Comparison of ENCODE assay signal across 1 cellular context in the genomic region with DNA sequence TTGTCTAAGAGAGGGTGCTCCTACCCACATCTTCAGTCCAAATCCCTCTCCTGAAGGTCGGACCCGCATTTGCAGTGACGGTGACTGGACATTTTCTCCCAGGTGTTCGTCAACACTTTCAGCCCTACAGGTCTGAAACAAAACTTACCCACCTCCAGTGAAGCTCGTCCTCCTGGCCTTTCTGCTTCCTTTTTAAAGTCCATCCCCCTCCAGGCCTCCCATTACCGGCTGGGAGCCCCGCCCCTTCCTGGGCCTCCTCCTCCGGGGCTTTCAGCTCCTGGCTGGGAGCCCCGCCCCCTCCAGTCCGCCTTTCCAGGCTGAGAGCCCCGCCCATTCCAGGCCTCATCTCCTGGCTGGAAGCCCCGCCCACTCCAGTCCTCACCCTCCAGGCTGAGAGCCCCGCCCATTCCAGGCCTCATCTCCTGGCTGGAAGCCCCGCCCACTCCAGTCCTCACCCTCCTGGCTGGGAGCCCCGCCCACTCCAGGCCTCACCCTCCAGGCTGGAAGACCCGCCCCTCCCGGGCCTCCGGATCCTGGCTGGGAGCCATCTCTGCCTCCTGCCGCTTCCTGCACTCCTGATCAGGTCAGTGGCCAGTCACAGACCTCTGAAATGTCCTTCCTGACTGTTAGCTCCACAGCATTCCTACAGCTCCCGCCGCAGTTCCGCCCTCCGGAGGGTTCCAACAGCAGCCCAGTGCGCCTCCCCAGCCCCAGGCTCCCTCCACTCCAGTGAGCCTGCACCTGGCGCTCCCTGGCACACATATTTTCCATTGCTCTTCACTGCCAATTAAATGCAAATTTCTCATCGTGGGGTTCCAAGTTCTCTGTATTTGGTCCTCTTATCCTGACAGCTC.
A peak's percentile ranks its signal among the peaks of the same experiment; 100 is the strongest.
TF ChIP-seq lines count a peak whose summit lies in the region.

No MANE protein-coding gene starts in this region.

TF ChIP-seq in K562, 482 proteins besides CTCF, POLR2A, EP300 and RAD21 (continued from another document and continues in another):
- TF ChIP-seq, protein P1, sequence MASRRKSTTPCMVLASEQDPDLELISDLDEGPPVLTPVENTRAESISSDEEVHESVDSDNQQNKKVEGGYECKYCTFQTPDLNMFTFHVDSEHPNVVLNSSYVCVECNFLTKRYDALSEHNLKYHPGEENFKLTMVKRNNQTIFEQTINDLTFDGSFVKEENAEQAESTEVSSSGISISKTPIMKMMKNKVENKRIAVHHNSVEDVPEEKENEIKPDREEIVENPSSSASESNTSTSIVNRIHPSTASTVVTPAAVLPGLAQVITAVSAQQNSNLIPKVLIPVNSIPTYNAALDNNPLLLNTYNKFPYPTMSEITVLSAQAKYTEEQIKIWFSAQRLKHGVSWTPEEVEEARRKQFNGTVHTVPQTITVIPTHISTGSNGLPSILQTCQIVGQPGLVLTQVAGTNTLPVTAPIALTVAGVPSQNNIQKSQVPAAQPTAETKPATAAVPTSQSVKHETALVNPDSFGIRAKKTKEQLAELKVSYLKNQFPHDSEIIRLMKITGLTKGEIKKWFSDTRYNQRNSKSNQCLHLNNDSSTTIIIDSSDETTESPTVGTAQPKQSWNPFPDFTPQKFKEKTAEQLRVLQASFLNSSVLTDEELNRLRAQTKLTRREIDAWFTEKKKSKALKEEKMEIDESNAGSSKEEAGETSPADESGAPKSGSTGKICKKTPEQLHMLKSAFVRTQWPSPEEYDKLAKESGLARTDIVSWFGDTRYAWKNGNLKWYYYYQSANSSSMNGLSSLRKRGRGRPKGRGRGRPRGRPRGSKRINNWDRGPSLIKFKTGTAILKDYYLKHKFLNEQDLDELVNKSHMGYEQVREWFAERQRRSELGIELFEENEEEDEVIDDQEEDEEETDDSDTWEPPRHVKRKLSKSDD (conservative IDR thresholded peaks at IDR 0.05; ENCODE audit: low read length) = no peak
- TF ChIP-seq HDAC6 (IDR thresholded peaks at IDR 0.05; ENCODE audit: low read depth, low read length) (no peak), HNRNPUL1 (IDR thresholded peaks at IDR 0.05; ENCODE audit: low read length) (no peak), PTTG1 (tag; IDR thresholded peaks at IDR 0.05; ENCODE audit: low read depth) (no peak), PTBP1 (IDR thresholded peaks at IDR 0.05; ENCODE audit: low read depth, low read length) (no peak), ARHGAP35 (IDR thresholded peaks at IDR 0.05; ENCODE audit: partially characterized antibody) (no peak), ZNF146 (CRISPR knock-in tag; IDR thresholded peaks at IDR 0.05; ENCODE audit: unreplicated experiment) (no peak), NCOA2 (IDR thresholded peaks at IDR 0.05; ENCODE audit: partially characterized antibody in 2 of 2) (no peak), CC2D1A (IDR thresholded peaks at IDR 0.05) (no peak), ARID1B (IDR thresholded peaks at IDR 0.05) (peak; percentile 44), XRCC5 (IDR thresholded peaks at IDR 0.05; ENCODE audit: low read depth, low read length) (0 out of 2 replicates have a peak, but pooled peaks have one; percentile 8), MYBL2 (IDR thresholded peaks at IDR 0.05; ENCODE audit: low read depth) (no peak), MYBL2 (CRISPR knock-in tag; IDR thresholded peaks at IDR 0.05; ENCODE audit: borderline replicate concordance) (no peak), PHB (CRISPR knock-in tag; IDR thresholded peaks at IDR 0.05) (no peak), HMGN3 (IDR thresholded peaks at IDR 0.05; ENCODE audit: borderline replicate concordance, extremely low read depth, insufficient read length, low read depth, low read length) (peak; percentile 84), RFX5 (IDR thresholded peaks at IDR 0.05; ENCODE audit: low read depth, low read length) (no peak), ZNF384 (IDR thresholded peaks at IDR 0.05; ENCODE audit: low read depth, low read length) (no peak), CHD2 (IDR thresholded peaks at IDR 0.05; ENCODE audit: low read depth, low read length) (no peak; the same call in 1 of the 2 replicates), NR1H2 (CRISPR knock-in tag; IDR thresholded peaks at IDR 0.05) (no peak), RFX1 (IDR thresholded peaks at IDR 0.05) (no peak), NELFE (IDR thresholded peaks at IDR 0.05; ENCODE audit: insufficient read depth, insufficient read length) (no peak), CBFA2T2 (conservative IDR thresholded peaks at IDR 0.05) (no peak), FOS (IDR thresholded peaks at IDR 0.05; ENCODE audit: extremely low read depth, insufficient read length) (no peak), ZNF507 (tag; conservative IDR thresholded peaks at IDR 0.05) (no peak), SAFB2 (IDR thresholded peaks at IDR 0.05; ENCODE audit: borderline replicate concordance, low read depth, low read length, severe bottlenecking) (no peak), SLC30A9 (CRISPR knock-in tag; IDR thresholded peaks at IDR 0.05) (no peak), ELF4 (CRISPR knock-in tag; IDR thresholded peaks at IDR 0.05) (0 out of 2 replicates have a peak, but pooled peaks have one; percentile 3), HNRNPK (IDR thresholded peaks at IDR 0.05; ENCODE audit: low read depth, low read length, poor library complexity, severe bottlenecking) (no peak), KLF16 (IDR thresholded peaks at IDR 0.05) (no peak), ZZZ3 (IDR thresholded peaks at IDR 0.05) (no peak)
- TF ChIP-seq, protein P2, sequence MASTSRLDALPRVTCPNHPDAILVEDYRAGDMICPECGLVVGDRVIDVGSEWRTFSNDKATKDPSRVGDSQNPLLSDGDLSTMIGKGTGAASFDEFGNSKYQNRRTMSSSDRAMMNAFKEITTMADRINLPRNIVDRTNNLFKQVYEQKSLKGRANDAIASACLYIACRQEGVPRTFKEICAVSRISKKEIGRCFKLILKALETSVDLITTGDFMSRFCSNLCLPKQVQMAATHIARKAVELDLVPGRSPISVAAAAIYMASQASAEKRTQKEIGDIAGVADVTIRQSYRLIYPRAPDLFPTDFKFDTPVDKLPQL (IDR thresholded peaks at IDR 0.05; ENCODE audit: extremely low read depth, insufficient read length) = no peak
- TF ChIP-seq, protein P3, sequence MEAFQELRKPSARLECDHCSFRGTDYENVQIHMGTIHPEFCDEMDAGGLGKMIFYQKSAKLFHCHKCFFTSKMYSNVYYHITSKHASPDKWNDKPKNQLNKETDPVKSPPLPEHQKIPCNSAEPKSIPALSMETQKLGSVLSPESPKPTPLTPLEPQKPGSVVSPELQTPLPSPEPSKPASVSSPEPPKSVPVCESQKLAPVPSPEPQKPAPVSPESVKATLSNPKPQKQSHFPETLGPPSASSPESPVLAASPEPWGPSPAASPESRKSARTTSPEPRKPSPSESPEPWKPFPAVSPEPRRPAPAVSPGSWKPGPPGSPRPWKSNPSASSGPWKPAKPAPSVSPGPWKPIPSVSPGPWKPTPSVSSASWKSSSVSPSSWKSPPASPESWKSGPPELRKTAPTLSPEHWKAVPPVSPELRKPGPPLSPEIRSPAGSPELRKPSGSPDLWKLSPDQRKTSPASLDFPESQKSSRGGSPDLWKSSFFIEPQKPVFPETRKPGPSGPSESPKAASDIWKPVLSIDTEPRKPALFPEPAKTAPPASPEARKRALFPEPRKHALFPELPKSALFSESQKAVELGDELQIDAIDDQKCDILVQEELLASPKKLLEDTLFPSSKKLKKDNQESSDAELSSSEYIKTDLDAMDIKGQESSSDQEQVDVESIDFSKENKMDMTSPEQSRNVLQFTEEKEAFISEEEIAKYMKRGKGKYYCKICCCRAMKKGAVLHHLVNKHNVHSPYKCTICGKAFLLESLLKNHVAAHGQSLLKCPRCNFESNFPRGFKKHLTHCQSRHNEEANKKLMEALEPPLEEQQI (IDR thresholded peaks at IDR 0.05) = no peak
- TF ChIP-seq, protein P4, sequence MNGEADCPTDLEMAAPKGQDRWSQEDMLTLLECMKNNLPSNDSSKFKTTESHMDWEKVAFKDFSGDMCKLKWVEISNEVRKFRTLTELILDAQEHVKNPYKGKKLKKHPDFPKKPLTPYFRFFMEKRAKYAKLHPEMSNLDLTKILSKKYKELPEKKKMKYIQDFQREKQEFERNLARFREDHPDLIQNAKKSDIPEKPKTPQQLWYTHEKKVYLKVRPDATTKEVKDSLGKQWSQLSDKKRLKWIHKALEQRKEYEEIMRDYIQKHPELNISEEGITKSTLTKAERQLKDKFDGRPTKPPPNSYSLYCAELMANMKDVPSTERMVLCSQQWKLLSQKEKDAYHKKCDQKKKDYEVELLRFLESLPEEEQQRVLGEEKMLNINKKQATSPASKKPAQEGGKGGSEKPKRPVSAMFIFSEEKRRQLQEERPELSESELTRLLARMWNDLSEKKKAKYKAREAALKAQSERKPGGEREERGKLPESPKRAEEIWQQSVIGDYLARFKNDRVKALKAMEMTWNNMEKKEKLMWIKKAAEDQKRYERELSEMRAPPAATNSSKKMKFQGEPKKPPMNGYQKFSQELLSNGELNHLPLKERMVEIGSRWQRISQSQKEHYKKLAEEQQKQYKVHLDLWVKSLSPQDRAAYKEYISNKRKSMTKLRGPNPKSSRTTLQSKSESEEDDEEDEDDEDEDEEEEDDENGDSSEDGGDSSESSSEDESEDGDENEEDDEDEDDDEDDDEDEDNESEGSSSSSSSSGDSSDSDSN (IDR thresholded peaks at IDR 0.05; ENCODE audit: borderline replicate concordance in 1 of 2, low read depth in 2 of 2, low read length in 2 of 2) = 0 out of 4 replicates have a peak, but pooled peaks of 1 of the 2 experiments have one; percentile 15
- TF ChIP-seq, protein P5, sequence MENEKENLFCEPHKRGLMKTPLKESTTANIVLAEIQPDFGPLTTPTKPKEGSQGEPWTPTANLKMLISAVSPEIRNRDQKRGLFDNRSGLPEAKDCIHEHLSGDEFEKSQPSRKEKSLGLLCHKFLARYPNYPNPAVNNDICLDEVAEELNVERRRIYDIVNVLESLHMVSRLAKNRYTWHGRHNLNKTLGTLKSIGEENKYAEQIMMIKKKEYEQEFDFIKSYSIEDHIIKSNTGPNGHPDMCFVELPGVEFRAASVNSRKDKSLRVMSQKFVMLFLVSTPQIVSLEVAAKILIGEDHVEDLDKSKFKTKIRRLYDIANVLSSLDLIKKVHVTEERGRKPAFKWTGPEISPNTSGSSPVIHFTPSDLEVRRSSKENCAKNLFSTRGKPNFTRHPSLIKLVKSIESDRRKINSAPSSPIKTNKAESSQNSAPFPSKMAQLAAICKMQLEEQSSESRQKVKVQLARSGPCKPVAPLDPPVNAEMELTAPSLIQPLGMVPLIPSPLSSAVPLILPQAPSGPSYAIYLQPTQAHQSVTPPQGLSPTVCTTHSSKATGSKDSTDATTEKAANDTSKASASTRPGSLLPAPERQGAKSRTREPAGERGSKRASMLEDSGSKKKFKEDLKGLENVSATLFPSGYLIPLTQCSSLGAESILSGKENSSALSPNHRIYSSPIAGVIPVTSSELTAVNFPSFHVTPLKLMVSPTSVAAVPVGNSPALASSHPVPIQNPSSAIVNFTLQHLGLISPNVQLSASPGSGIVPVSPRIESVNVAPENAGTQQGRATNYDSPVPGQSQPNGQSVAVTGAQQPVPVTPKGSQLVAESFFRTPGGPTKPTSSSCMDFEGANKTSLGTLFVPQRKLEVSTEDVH (IDR thresholded peaks at IDR 0.05; ENCODE audit: low read depth, partially characterized antibody) = no peak
- TF ChIP-seq, protein P6, sequence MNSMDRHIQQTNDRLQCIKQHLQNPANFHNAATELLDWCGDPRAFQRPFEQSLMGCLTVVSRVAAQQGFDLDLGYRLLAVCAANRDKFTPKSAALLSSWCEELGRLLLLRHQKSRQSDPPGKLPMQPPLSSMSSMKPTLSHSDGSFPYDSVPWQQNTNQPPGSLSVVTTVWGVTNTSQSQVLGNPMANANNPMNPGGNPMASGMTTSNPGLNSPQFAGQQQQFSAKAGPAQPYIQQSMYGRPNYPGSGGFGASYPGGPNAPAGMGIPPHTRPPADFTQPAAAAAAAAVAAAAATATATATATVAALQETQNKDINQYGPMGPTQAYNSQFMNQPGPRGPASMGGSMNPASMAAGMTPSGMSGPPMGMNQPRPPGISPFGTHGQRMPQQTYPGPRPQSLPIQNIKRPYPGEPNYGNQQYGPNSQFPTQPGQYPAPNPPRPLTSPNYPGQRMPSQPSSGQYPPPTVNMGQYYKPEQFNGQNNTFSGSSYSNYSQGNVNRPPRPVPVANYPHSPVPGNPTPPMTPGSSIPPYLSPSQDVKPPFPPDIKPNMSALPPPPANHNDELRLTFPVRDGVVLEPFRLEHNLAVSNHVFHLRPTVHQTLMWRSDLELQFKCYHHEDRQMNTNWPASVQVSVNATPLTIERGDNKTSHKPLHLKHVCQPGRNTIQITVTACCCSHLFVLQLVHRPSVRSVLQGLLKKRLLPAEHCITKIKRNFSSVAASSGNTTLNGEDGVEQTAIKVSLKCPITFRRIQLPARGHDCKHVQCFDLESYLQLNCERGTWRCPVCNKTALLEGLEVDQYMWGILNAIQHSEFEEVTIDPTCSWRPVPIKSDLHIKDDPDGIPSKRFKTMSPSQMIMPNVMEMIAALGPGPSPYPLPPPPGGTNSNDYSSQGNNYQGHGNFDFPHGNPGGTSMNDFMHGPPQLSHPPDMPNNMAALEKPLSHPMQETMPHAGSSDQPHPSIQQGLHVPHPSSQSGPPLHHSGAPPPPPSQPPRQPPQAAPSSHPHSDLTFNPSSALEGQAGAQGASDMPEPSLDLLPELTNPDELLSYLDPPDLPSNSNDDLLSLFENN (IDR thresholded peaks at IDR 0.05; ENCODE audit: low read depth in 2 of 2, low read length in 2 of 2) = peak in 1 of 2 experiments; percentile 23; a peak in 1 of 4 replicates
- TF ChIP-seq, protein P7, sequence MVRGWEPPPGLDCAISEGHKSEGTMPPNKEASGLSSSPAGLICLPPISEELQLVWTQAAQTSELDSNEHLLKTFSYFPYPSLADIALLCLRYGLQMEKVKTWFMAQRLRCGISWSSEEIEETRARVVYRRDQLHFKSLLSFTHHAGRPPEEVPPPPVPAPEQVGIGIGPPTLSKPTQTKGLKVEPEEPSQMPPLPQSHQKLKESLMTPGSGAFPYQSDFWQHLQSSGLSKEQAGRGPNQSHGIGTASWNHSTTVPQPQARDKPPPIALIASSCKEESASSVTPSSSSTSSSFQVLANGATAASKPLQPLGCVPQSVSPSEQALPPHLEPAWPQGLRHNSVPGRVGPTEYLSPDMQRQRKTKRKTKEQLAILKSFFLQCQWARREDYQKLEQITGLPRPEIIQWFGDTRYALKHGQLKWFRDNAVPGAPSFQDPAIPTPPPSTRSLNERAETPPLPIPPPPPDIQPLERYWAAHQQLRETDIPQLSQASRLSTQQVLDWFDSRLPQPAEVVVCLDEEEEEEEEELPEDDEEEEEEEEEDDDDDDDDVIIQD (CRISPR knock-in tag; IDR thresholded peaks at IDR 0.05) = no peak
- TF ChIP-seq, protein P8, sequence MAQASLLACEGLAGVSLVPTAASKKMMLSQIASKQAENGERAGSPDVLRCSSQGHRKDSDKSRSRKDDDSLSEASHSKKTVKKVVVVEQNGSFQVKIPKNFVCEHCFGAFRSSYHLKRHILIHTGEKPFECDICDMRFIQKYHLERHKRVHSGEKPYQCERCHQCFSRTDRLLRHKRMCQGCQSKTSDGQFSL (CRISPR knock-in tag; IDR thresholded peaks at IDR 0.05) = no peak
- TF ChIP-seq, protein P8 (tag; IDR thresholded peaks at IDR 0.05) = no peak
